In genomic region chr18:48663931-48664847, GRCh38 we compare ENCODE assay signal across 8 cellular contexts.
A peak's percentile ranks its signal among the peaks of the same experiment; 100 is the strongest.
DNase-seq lines count a peak whose midpoint lies in the region; TF ChIP-seq lines count a peak whose summit lies in the region.

No MANE protein-coding gene starts in this region.

- POLR2A ChIA-PET in activated CD4-positive, alpha-beta T cell treated with anti-CD3 and anti-CD28 coated beads, Interleukin-2, amount 10 ng/mL, durations not matched to agents 7 days and 5 days (lab: Charles Lee), result no interaction called here

- no peaks in the 10 kb centered on the region for H3K27me3 Mint-ChIP-seq in activated CD4-positive, alpha-beta T cell treated with anti-CD3 and anti-CD28 coated beads, Interleukin-2, amount 10 ng/mL, durations not matched to agents 7 days and 5 days

- DNase-seq in GM12864 (ENCODE audit: low read depth) (no peak), NB4 (ENCODE audit: low read depth) (peak; percentile 53), ecto neural progenitor cell (ENCODE audit: low spot score) (peak; percentile 86), medulla oblongata (ENCODE audit: extremely low spot score) (peak; percentile 79), NCI-H226 (no peak), RKO (ENCODE audit: low spot score) (no peak)
- DNase-seq in activated CD4-positive, alpha-beta T cell treated with anti-CD3 and anti-CD28 coated beads, Interleukin-2, amount 10 ng/mL, durations not matched to agents 7 days and 5 days, result peak; percentile 60
- peak; percentile 18 to 19 for DNase-seq in stimulated activated CD8-positive, alpha-beta memory T cell treated with anti-CD3 and anti-CD28 coated beads, Interleukin-15, amount 100 ng/mL, for 48 hours (ENCODE audit: low read depth in 2 of 2)

- H3K27ac Mint-ChIP-seq in activated CD4-positive, alpha-beta T cell treated with anti-CD3 and anti-CD28 coated beads, Interleukin-2, amount 10 ng/mL, durations not matched to agents 7 days and 5 days, result no peak overlapping the region

- H3K4me3 Mint-ChIP-seq in activated CD4-positive, alpha-beta T cell treated with anti-CD3 and anti-CD28 coated beads, Interleukin-2, amount 10 ng/mL, durations not matched to agents 7 days and 5 days, result no peak overlapping the region

- H3K36me3 Mint-ChIP-seq in activated CD4-positive, alpha-beta T cell treated with anti-CD3 and anti-CD28 coated beads, Interleukin-2, amount 10 ng/mL, durations not matched to agents 7 days and 5 days (ENCODE audit: low read depth), result no peaks in the 10 kb centered on the region

- no peaks in the 10 kb centered on the region for H3K4me1 Mint-ChIP-seq in activated CD4-positive, alpha-beta T cell treated with anti-CD3 and anti-CD28 coated beads, Interleukin-2, amount 10 ng/mL, durations not matched to agents 7 days and 5 days

- TF ChIP-seq CTCF in GM12864 (IDR thresholded peaks at IDR 0.05; ENCODE audit: low read depth, low read length, missing control alignments), result peak; percentile 93
- TF ChIP-seq CTCF in NB4 (IDR thresholded peaks at IDR 0.05; ENCODE audit: low read depth, low read length), result peak; percentile 82

- H3K4me3 ChIP-seq in GM12864 (ENCODE audit: low read depth, low read length) (no peak overlapping the region), NB4 (ENCODE audit: low read depth, low read length) (no peak overlapping the region)

- CTCF ChIA-PET in activated CD4-positive, alpha-beta T cell treated with anti-CD3 and anti-CD28 coated beads, Interleukin-2, amount 10 ng/mL, durations not matched to agents 7 days and 5 days (lab: Charles Lee), result interaction anchor here (0.6 to 1.0 kb wide), 3 partner anchors 188 to 519 kb away, joined by 3 to 4 read pairs (median 3); no protein-coding TSS in a partner anchor

- TF ChIP-seq POLR2A in NB4 (IDR thresholded peaks at IDR 0.05; ENCODE audit: extremely low read depth, insufficient read length), result no peak

- no peaks in the 10 kb centered on the region for H3K9me3 Mint-ChIP-seq in activated CD4-positive, alpha-beta T cell treated with anti-CD3 and anti-CD28 coated beads, Interleukin-2, amount 10 ng/mL, durations not matched to agents 7 days and 5 days

Comparison
In these comparisons a context has a peak if more than half of its experiments do, and no peak if none do; other contexts are left out.
1. DNase-seq: peak in NB4 (single experiment), activated CD4-positive, alpha-beta T cell treated with anti-CD3 and anti-CD28 coated beads, Interleukin-2, amount 10 ng/mL, durations not matched to agents 7 days and 5 days (single experiment), ecto neural progenitor cell (single experiment), medulla oblongata (single experiment) and stimulated activated CD8-positive, alpha-beta memory T cell treated with anti-CD3 and anti-CD28 coated beads, Interleukin-15, amount 100 ng/mL, for 48 hours (2 of 2); none in GM12864 (single experiment), NCI-H226 (single experiment) and RKO (single experiment).